Comparison of ENCODE assay signal across 20 cellular contexts in genomic region chr7:142925413-142925812, GRCh38. TPM values are rescaled to one million over a fixed set of nuclear protein-coding genes. Genes with fewer than 3 reads are reported as not detected.
DNase-seq lines count a peak whose midpoint lies in the region; ATAC-seq and TF ChIP-seq lines count a peak whose summit lies in the region.
"Had no signal": no experiment of that assay in that cellular context is flagged by ENCODE, and none has a peak within 500 bp of the region (broad histone marks: within the 10 kb centered on the region; RNA-seq: fewer than 3 reads in every experiment).

No MANE protein-coding gene starts in this region.

- CTCF ChIA-PET in OCI-LY7 (lab: Charles Lee; ENCODE audit: unreplicated experiment): no interaction called here

- DNase-seq in GM20000 (ENCODE audit: low spot score): no peak
- peak; percentile 8 for DNase-seq in OCI-LY7 (ENCODE audit: low spot score)
- peak; percentile 27 for DNase-seq in iPS DF 6.9 (ENCODE audit: low read depth, low spot score)
- DNase-seq in activated T-cell treated with anti-CD3 and anti-CD28 coated beads, Interleukin-2, amount 50 U/mL, for 1 hour: no peak
- no peak for DNase-seq in hepatocyte (ENCODE audit: low spot score)
- DNase-seq in DMS53 treated with DMSO at 0.1 percent for 48 hours (lab: John Stamatoyannopoulos, UW; ENCODE audit: unreplicated experiment): no peak
- DNase-seq: activated CD4-positive, alpha-beta T cell treated with anti-CD3 and anti-CD28 coated beads, Interleukin-2, amount 50 U/mL, for 4 hours; activated naive CD8-positive, alpha-beta T cell treated with anti-CD3 and anti-CD28 coated beads, Interleukin-2, amount 10 ng/mL, durations not matched to agents 7 days and 5 days; dorsolateral prefrontal cortex; GM23248; kidney; NCI-H1694 treated with DMSO at 0.1 percent for 48 hours; NCI-H345; OCI-M1; stomach had no signal

- H3K79me2 ChIP-seq in OCI-LY7 (ENCODE audit: insufficient read depth, low read depth, low read length) (no peaks in the 10 kb centered on the region), hepatocyte (no peaks in the 10 kb centered on the region)

- H3K36me3 ChIP-seq in BLaER1 (no peaks in the 10 kb centered on the region), OCI-LY7 (ENCODE audit: insufficient read depth, low read length) (no peaks in the 10 kb centered on the region), iPS DF 6.9 (ENCODE audit: control insufficient read depth, insufficient read depth, low read length) (no peaks in the 10 kb centered on the region), hepatocyte (replicated peaks; ENCODE audit: insufficient read depth, low read depth) (no peaks in the 10 kb centered on the region)
- H3K36me3 ChIP-seq: esophagus muscularis mucosa, stomach had no signal

- H3K9me3 ChIP-seq in BLaER1 (peaks cover 23% of the 10 kb centered on the region), OCI-LY7 (ENCODE audit: low read length) (no peaks in the 10 kb centered on the region), iPS DF 6.9 (ENCODE audit: control insufficient read depth, insufficient read depth, low read length) (no peaks in the 10 kb centered on the region), hepatocyte (ENCODE audit: low read depth) (no peaks in the 10 kb centered on the region)
- H3K9me3 ChIP-seq: esophagus muscularis mucosa, stomach had no signal

- WGBS in iPS DF 6.9 (ENCODE audit: insufficient coverage, insufficient read length): no CpG with 5 or more reads among the region's 12 CpGs
- 74% methylated on average over 12 of the region's 12 CpGs for WGBS in hepatocyte (ENCODE audit: low lambda C conversion rate, missing lambda C conversion rate)

- H4K20me1 ChIP-seq in BLaER1 (no peaks in the 10 kb centered on the region), OCI-LY7 (ENCODE audit: insufficient read depth, low read length) (no peaks in the 10 kb centered on the region), hepatocyte (ENCODE audit: insufficient read depth, poor library complexity, severe bottlenecking) (no peaks in the 10 kb centered on the region)

- H3K4me1 ChIP-seq in BLaER1: peaks cover 50% of the 10 kb centered on the region
- peaks cover 12% of the 10 kb centered on the region for H3K4me1 ChIP-seq in OCI-LY7 (ENCODE audit: insufficient read depth, low read length, poor library complexity, severe bottlenecking)
- H3K4me1 ChIP-seq in iPS DF 6.9 (ENCODE audit: control insufficient read depth, insufficient read depth, low read length): no peaks in the 10 kb centered on the region
- H3K4me1 ChIP-seq in hepatocyte (ENCODE audit: insufficient read depth): peaks cover 9% of the 10 kb centered on the region
- H3K4me1 ChIP-seq: esophagus muscularis mucosa, stomach had no signal

- H3K27me3 ChIP-seq in BLaER1 (no peaks in the 10 kb centered on the region), iPS DF 6.9 (ENCODE audit: control insufficient read depth, insufficient read depth, low read length) (peaks cover 1% of the 10 kb centered on the region; the same call in 1 of the 2 replicates), hepatocyte (no peaks in the 10 kb centered on the region)
- H3K27me3 ChIP-seq: esophagus muscularis mucosa, stomach had no signal

- peak; percentile 2 for TF ChIP-seq CTCF in GM20000 (IDR thresholded peaks at IDR 0.05; ENCODE audit: extremely low read depth, missing control alignments)
- peak; percentile 54 for TF ChIP-seq CTCF in OCI-LY7 (conservative IDR thresholded peaks at IDR 0.05; ENCODE audit: low read length)
- no peak for TF ChIP-seq CTCF in hepatocyte (IDR thresholded peaks at IDR 0.05; ENCODE audit: poor library complexity)

- ATAC-seq in HG03025 (IDR thresholded peaks at IDR 0.05; ENCODE audit: low FRiP score, unreplicated experiment): no peak

- no peak overlapping the region for H3K9ac ChIP-seq in BLaER1
- H3K9ac ChIP-seq: GM23248 had no signal

- H3K4me2 ChIP-seq in BLaER1: peak overlapping the region; percentile 15; the same call in 1 of the 2 replicates
- no peak overlapping the region for H3K4me2 ChIP-seq in OCI-LY7 (ENCODE audit: low read length)
- H3K4me2 ChIP-seq in hepatocyte: no peak overlapping the region

- H2AFZ ChIP-seq in OCI-LY7 (ENCODE audit: low read length): no peak overlapping the region
- no peak overlapping the region for H2AFZ ChIP-seq in hepatocyte
- H2AFZ ChIP-seq: GM23248 had no signal

- H3K4me3 ChIP-seq in BLaER1: no peak overlapping the region
- no peak overlapping the region for H3K4me3 ChIP-seq in OCI-LY7 (ENCODE audit: low read depth, low read length, poor library complexity, severe bottlenecking)
- H3K4me3 ChIP-seq in iPS DF 6.9 (ENCODE audit: low read length): no peak overlapping the region
- no peak overlapping the region for H3K4me3 ChIP-seq in hepatocyte
- H3K4me3 ChIP-seq: dorsolateral prefrontal cortex, esophagus muscularis mucosa, GM23248, stomach had no signal

- 0 out of 2 replicates have a peak, but pooled peaks cover 4% of the 10 kb centered on the region for H3K9me2 ChIP-seq in OCI-LY7 (ENCODE audit: insufficient read depth, low read length)
- no peaks in the 10 kb centered on the region for H3K9me2 ChIP-seq in hepatocyte (replicated peaks; ENCODE audit: insufficient read depth)

- POLR2A ChIA-PET in OCI-LY7 (lab: Charles Lee): interaction anchor here (0.5 to 1.4 kb wide), 3 partner anchors 22 to 1175 kb away, joined by 3 to 5 read pairs (median 4); no protein-coding TSS in a partner anchor

- no TSS peak for BruUV-seq in OCI-LY7 (replicated peaks; lab: Mats Ljungman, UMichigan)

- intact Hi-C loops in OCI-LY7 (cut with micrococcal nuclease; ENCODE audit: unreplicated experiment): no loop called here

- H3K27ac ChIP-seq in BLaER1: no peak overlapping the region
- H3K27ac ChIP-seq in OCI-LY7 (ENCODE audit: low read depth, low read length, poor library complexity, severe bottlenecking): no peak overlapping the region
- no peak overlapping the region for H3K27ac ChIP-seq in iPS DF 6.9 (ENCODE audit: low read length)
- H3K27ac ChIP-seq in hepatocyte: no peak overlapping the region
- H3K27ac ChIP-seq: dorsolateral prefrontal cortex, esophagus muscularis mucosa, GM23248, stomach had no signal

RNA-seq across cellular contexts. Expression of gene TRPV5, which starts 8.1 kb away (rescaled TPM):
- 0.06 TPM in 1 of 2 replicates, not detected in the other for total RNA-seq in OCI-LY7 (2014; rRNA removed; shearing (Covaris generic))
- total RNA-seq in OCI-LY7 (2022) (not detected in 2 replicates), hepatocyte (not detected in 2 replicates)
- not detected in 2 replicates for polyA plus RNA-seq in hepatocyte
- total RNA-seq: activated naive CD8-positive, alpha-beta T cell treated with anti-CD3 and anti-CD28 coated beads, Interleukin-2, amount 10 ng/mL, durations not matched to agents 7 days and 5 days; GM23248; mesenteric fat pad; stomach had no signal
- polyA plus RNA-seq: GM23248, stomach had no signal

RNA-seq across cellular contexts. Expression of gene LLCFC1, which starts 13.9 kb away (rescaled TPM):
- total RNA-seq in OCI-LY7 (2014; rRNA removed; shearing (Covaris generic)): not detected in 2 replicates
- not detected in 2 replicates for total RNA-seq in OCI-LY7 (2022)
- total RNA-seq in hepatocyte: not detected in 2 replicates
- polyA plus RNA-seq in hepatocyte: not detected in 2 replicates
- total RNA-seq: activated naive CD8-positive, alpha-beta T cell treated with anti-CD3 and anti-CD28 coated beads, Interleukin-2, amount 10 ng/mL, durations not matched to agents 7 days and 5 days; dorsolateral prefrontal cortex; esophagus muscularis mucosa; GM23248; kidney; mesenteric fat pad; neural crest cell; stomach had no signal
- polyA plus RNA-seq: GM23248 had no signal

RNA-seq across cellular contexts. Expression of gene KEL, which starts 36.8 kb away (rescaled TPM):
- total RNA-seq in OCI-LY7 (2014; rRNA removed; shearing (Covaris generic)): 1.5 and 2.9 TPM in 2 replicates
- total RNA-seq in OCI-LY7 (2022) (1.9 and 2.2 TPM in 2 replicates), hepatocyte (8.7 and 22.4 TPM in 2 replicates)
- polyA plus RNA-seq in hepatocyte: 12.7 and 12.8 TPM in 2 replicates
- total RNA-seq: GM23248, mesenteric fat pad had no signal
- polyA plus RNA-seq: GM23248 had no signal

RNA-seq across cellular contexts. Expression of gene TRPV6, which starts 39.9 kb away (rescaled TPM):
- total RNA-seq in OCI-LY7 (2014; rRNA removed; shearing (Covaris generic)): not detected in 2 replicates
- total RNA-seq in OCI-LY7 (2022) (not detected in 2 replicates), hepatocyte (3.5 and 5.9 TPM in 2 replicates)
- polyA plus RNA-seq in hepatocyte: 3.7 and 8.5 TPM in 2 replicates
- total RNA-seq: activated naive CD8-positive, alpha-beta T cell treated with anti-CD3 and anti-CD28 coated beads, Interleukin-2, amount 10 ng/mL, durations not matched to agents 7 days and 5 days; esophagus muscularis mucosa; GM23248; mesenteric fat pad had no signal
- polyA plus RNA-seq: GM23248 had no signal

Comparison
In these comparisons a context has a peak if more than half of its experiments do, and no peak if none do; other contexts are left out.
1. DNase-seq: peak in OCI-LY7 (single experiment) and iPS DF 6.9 (single experiment); none in GM20000 (single experiment), activated T-cell treated with anti-CD3 and anti-CD28 coated beads, Interleukin-2, amount 50 U/mL, for 1 hour (single experiment), hepatocyte (single experiment) and DMS53 treated with DMSO at 0.1 percent for 48 hours (single experiment).